Comparison of ENCODE assay signal across 14 cellular contexts in the genomic region with DNA sequence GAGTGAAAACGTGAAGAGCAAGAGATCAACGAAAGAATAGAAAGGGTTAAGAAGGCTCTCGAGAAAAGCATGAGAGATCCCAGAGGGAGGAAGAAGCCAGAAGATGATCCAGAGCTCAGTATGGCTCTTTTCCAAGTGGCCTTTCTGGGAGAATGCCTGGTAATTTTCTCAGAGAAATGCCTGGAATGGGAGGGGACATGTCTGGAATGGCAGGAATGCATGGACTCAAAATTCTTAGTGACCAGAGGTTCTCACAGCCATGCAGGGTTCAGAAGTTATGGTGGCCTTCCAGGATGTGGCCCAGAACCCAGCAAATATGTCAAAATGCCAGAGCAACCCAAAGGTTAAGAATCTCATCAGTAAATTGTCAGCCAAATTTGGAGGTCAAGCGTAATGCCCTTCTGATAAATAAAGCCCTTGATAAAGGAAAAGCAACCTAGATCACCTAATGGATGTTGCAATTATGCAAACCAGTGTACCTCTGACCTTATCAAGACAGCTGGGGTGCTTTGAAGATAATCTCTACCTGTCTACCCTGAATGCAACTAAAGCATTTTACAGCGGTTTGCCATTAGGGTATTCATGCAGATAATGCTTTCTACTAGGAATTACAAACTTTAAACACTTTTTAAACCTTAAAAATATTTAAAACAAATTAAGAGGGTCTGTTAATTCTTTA. TPM values are rescaled to one million over a fixed set of nuclear protein-coding genes. Genes with fewer than 3 reads are reported as not detected.
DNase-seq lines count a peak whose midpoint lies in the region; TF ChIP-seq lines count a peak whose summit lies in the region.
"Had no signal": no experiment of that assay in that cellular context is flagged by ENCODE, and none has a peak within 500 bp of the region (broad histone marks: within the 10 kb centered on the region; RNA-seq: fewer than 3 reads in every experiment).

No MANE protein-coding gene starts in this region.

- H4K20me1 ChIP-seq in GM23248 (ENCODE audit: insufficient read depth) (no peaks in the 10 kb centered on the region), fibroblast of lung (ENCODE audit: control insufficient read depth, extremely low read depth, insufficient read depth, low read length) (no peaks in the 10 kb centered on the region)

- no peaks in the 10 kb centered on the region for H3K36me3 Mint-ChIP-seq in activated CD4-positive, alpha-beta memory T cell treated with anti-CD3 and anti-CD28 coated beads, Interleukin-2, amount 10 ng/mL, durations not matched to agents 7 days and 5 days (ENCODE audit: low read depth)
- H3K36me3 Mint-ChIP-seq in endothelial cell (ENCODE audit: low read depth, unreplicated experiment): no peaks in the 10 kb centered on the region

- TF ChIP-seq CTCF in RWPE1 (conservative IDR thresholded peaks at IDR 0.05; ENCODE audit: low read depth) (no peak), fibroblast of lung (conservative IDR thresholded peaks at IDR 0.05 in 1 of 2, IDR thresholded peaks at IDR 0.05 in 1 of 2; ENCODE audit: low read depth in 1 of 2, low read length in 2 of 2) (no peak), endothelial cell (IDR thresholded peaks at IDR 0.05; ENCODE audit: unreplicated experiment) (no peak)

- in situ Hi-C loops in GM23248 (cut with MboI): no loop called here

- H3K4me1 Mint-ChIP-seq in activated CD4-positive, alpha-beta memory T cell treated with anti-CD3 and anti-CD28 coated beads, Interleukin-2, amount 10 ng/mL, durations not matched to agents 7 days and 5 days: no peaks in the 10 kb centered on the region
- H3K4me1 Mint-ChIP-seq in endothelial cell (ENCODE audit: unreplicated experiment): no peaks in the 10 kb centered on the region
- H3K4me1 Mint-ChIP-seq: activated CD8-positive, alpha-beta memory T cell treated with anti-CD3 and anti-CD28 coated beads, Interleukin-2, amount 10 ng/mL, durations not matched to agents 7 days and 5 days had no signal

- peak overlapping the region; percentile 74 for H3K4me2 ChIP-seq in GM23248 (ENCODE audit: unreplicated experiment)
- no peak overlapping the region for H3K4me2 ChIP-seq in fibroblast of lung (ENCODE audit: extremely low read depth, insufficient read depth, low read length)
- no peak overlapping the region for H3K4me2 ChIP-seq in trophoblast cell (ENCODE audit: low read length)

- H3K27me3 ChIP-seq in GM23248 (replicated peaks; ENCODE audit: insufficient read depth) (no peaks in the 10 kb centered on the region), fibroblast of lung (ENCODE audit: control insufficient read depth, insufficient read depth, low read length) (no peaks in the 10 kb centered on the region), trophoblast cell (ENCODE audit: insufficient read depth, low read length) (no peaks in the 10 kb centered on the region)

- peaks cover 21% of the 10 kb centered on the region for H3K4me1 ChIP-seq in GM23248 (ENCODE audit: insufficient read depth)
- H3K4me1 ChIP-seq in fibroblast of lung (ENCODE audit: control insufficient read depth, extremely low read depth, insufficient read depth, low read length): peaks cover 5% of the 10 kb centered on the region
- H3K4me1 ChIP-seq in trophoblast cell (ENCODE audit: control insufficient read depth in 1 of 2, insufficient read depth in 2 of 2, low read length in 2 of 2): peaks cover 3 to 5% of the 10 kb centered on the region in 2 experiments

- no peak overlapping the region for H4K12ac ChIP-seq in trophoblast cell (ENCODE audit: low read depth, low read length)

- no peak overlapping the region for H3K23ac ChIP-seq in trophoblast cell (ENCODE audit: low read length)

- no peak overlapping the region for H2BK120ac ChIP-seq in trophoblast cell (ENCODE audit: insufficient read depth, low read length, poor library complexity)

- peaks cover 4% of the 10 kb centered on the region for H3K79me1 ChIP-seq in trophoblast cell (ENCODE audit: low read length)

- WGBS in GM23248 (ENCODE audit: low coverage in 1 of 2, low lambda C conversion rate in 2 of 2, missing lambda C conversion rate in 2 of 2), 2 experiments: 43 to 46% methylated on average over 5 of the region's 5 CpGs
- 100% methylated on average over 1 of the region's 5 CpGs for WGBS in trophoblast cell (ENCODE audit: extremely low coverage, insufficient coverage, insufficient read length)

- H3F3A ChIP-seq in GM23248 (ENCODE audit: insufficient read depth): peaks cover 15% of the 10 kb centered on the region

- CTCF ChIA-PET in RWPE1 (lab: Yijun Ruan, JAX): no interaction called here
- CTCF ChIA-PET in activated CD4-positive, alpha-beta memory T cell treated with anti-CD3 and anti-CD28 coated beads, Interleukin-2, amount 10 ng/mL, durations not matched to agents 7 days and 5 days (lab: Charles Lee): no interaction called here

- H3K14ac ChIP-seq in trophoblast cell (ENCODE audit: low read length): no peak overlapping the region

- H3K36me3 ChIP-seq in GM23248 (ENCODE audit: low read depth): no peaks in the 10 kb centered on the region
- H3K36me3 ChIP-seq in fibroblast of lung (ENCODE audit: control insufficient read depth, insufficient read depth, low read length): no peaks in the 10 kb centered on the region
- H3K36me3 ChIP-seq in trophoblast cell (ENCODE audit: control insufficient read depth in 1 of 2, insufficient read depth in 2 of 2, low read length in 2 of 2): no peaks in the 10 kb centered on the region

- H3K9me3 ChIP-seq in GM23248 (ENCODE audit: low read depth) (no peaks in the 10 kb centered on the region), fibroblast of lung (ENCODE audit: control insufficient read depth, insufficient read depth, low read depth, low read length) (no peaks in the 10 kb centered on the region), trophoblast cell (ENCODE audit: insufficient read depth, low read depth, low read length) (no peaks in the 10 kb centered on the region)

- H2AFZ ChIP-seq in GM23248 (peak overlapping the region; percentile 36), fibroblast of lung (ENCODE audit: low read length) (no peak overlapping the region), trophoblast cell (ENCODE audit: insufficient read depth, low read length, poor library complexity) (no peak overlapping the region)

- H3K4ac ChIP-seq in trophoblast cell (ENCODE audit: low read depth, low read length): no peak overlapping the region

- no peak overlapping the region for H2BK5ac ChIP-seq in trophoblast cell (ENCODE audit: low read depth, low read length, poor library complexity)

- no peak overlapping the region for H4K8ac ChIP-seq in trophoblast cell (ENCODE audit: low read depth, low read length)

- peak overlapping the region; percentile 36 for H3K4me3 ChIP-seq in GM23248
- H3K4me3 ChIP-seq in fibroblast of lung (replicated peaks in 1 of 4; ENCODE audit: control extremely low read depth in 1 of 4, insufficient read depth in 1 of 4, low read depth in 3 of 4, low read length in 4 of 4): no peak overlapping the region
- no peak overlapping the region for H3K4me3 ChIP-seq in trophoblast cell (ENCODE audit: low read depth, low read length)
- H3K4me3 ChIP-seq: SK-N-MC had no signal

- H4K91ac ChIP-seq in trophoblast cell (ENCODE audit: low read depth, low read length): no peak overlapping the region

- DNase-seq in GM23248 (peak; percentile 77), RWPE1 (ENCODE audit: low spot score) (peak; percentile 25), fibroblast of lung (ENCODE audit: low read depth in 2 of 2) (peak; percentile 31 to 90), trophoblast cell (peak; percentile 8 to 68), endothelial cell (ENCODE audit: low spot score) (no peak), midbrain (lab: John Stamatoyannopoulos, UW) (no peak)
- no peak for DNase-seq in activated CD4-positive, alpha-beta memory T cell treated with anti-CD3 and anti-CD28 coated beads, Interleukin-2, amount 10 ng/mL, durations not matched to agents 7 days and 5 days
- DNase-seq in activated T-cell treated with anti-CD3 and anti-CD28 coated beads, Interleukin-2, amount 50 U/mL, for 48 hours: no peak
- DNase-seq: activated CD8-positive, alpha-beta memory T cell treated with anti-CD3 and anti-CD28 coated beads, Interleukin-2, amount 10 ng/mL, durations not matched to agents 7 days and 5 days; occipital lobe; stimulated activated CD4-positive, alpha-beta T cell treated with anti-CD3 and anti-CD28 coated beads, Interleukin-4, amount 100 ng/mL, for 1 hour had no signal

- H3K9ac ChIP-seq in GM23248 (no peak overlapping the region), fibroblast of lung (ENCODE audit: insufficient read depth, low read length) (no peak overlapping the region), trophoblast cell (ENCODE audit: low read length) (no peak overlapping the region)

- no peak overlapping the region for H3K4me3 Mint-ChIP-seq in activated CD4-positive, alpha-beta memory T cell treated with anti-CD3 and anti-CD28 coated beads, Interleukin-2, amount 10 ng/mL, durations not matched to agents 7 days and 5 days
- no peak overlapping the region for H3K4me3 Mint-ChIP-seq in endothelial cell (ENCODE audit: unreplicated experiment)
- H3K4me3 Mint-ChIP-seq: activated CD8-positive, alpha-beta memory T cell treated with anti-CD3 and anti-CD28 coated beads, Interleukin-2, amount 10 ng/mL, durations not matched to agents 7 days and 5 days had no signal

- no peak overlapping the region for H2BK12ac ChIP-seq in trophoblast cell (ENCODE audit: low read length)

- H3K9me3 Mint-ChIP-seq in activated CD4-positive, alpha-beta memory T cell treated with anti-CD3 and anti-CD28 coated beads, Interleukin-2, amount 10 ng/mL, durations not matched to agents 7 days and 5 days: no peaks in the 10 kb centered on the region
- H3K9me3 Mint-ChIP-seq in endothelial cell (ENCODE audit: unreplicated experiment): no peaks in the 10 kb centered on the region

- H3K27ac ChIP-seq in GM23248 (peak overlapping the region; percentile 70), RWPE1 (no peak overlapping the region), fibroblast of lung (ENCODE audit: insufficient read depth, low read length) (peak overlapping the region; percentile 28), trophoblast cell (ENCODE audit: low read depth, low read length) (peak overlapping the region; percentile 67)
- H3K27ac ChIP-seq: SK-N-MC had no signal

- peaks cover 32% of the 10 kb centered on the region for H3K27me3 Mint-ChIP-seq in activated CD4-positive, alpha-beta memory T cell treated with anti-CD3 and anti-CD28 coated beads, Interleukin-2, amount 10 ng/mL, durations not matched to agents 7 days and 5 days
- H3K27me3 Mint-ChIP-seq in endothelial cell (ENCODE audit: unreplicated experiment): peaks cover 2% of the 10 kb centered on the region

- no peak overlapping the region for H2AK5ac ChIP-seq in trophoblast cell (ENCODE audit: low read length)

- H3K9me2 ChIP-seq in GM23248 (ENCODE audit: insufficient read depth): no peaks in the 10 kb centered on the region

- H3K79me2 ChIP-seq in GM23248 (ENCODE audit: insufficient read depth) (no peaks in the 10 kb centered on the region), fibroblast of lung (ENCODE audit: control insufficient read depth, insufficient read depth, low read length) (no peaks in the 10 kb centered on the region), trophoblast cell (ENCODE audit: control insufficient read depth, insufficient read depth, low read length, poor library complexity) (no peaks in the 10 kb centered on the region)

- H3K18ac ChIP-seq in trophoblast cell (ENCODE audit: low read length): no peak overlapping the region

- no peak overlapping the region for H3K27ac Mint-ChIP-seq in activated CD4-positive, alpha-beta memory T cell treated with anti-CD3 and anti-CD28 coated beads, Interleukin-2, amount 10 ng/mL, durations not matched to agents 7 days and 5 days
- H3K27ac Mint-ChIP-seq in endothelial cell (ENCODE audit: unreplicated experiment): no peak overlapping the region
- H3K27ac Mint-ChIP-seq: activated CD8-positive, alpha-beta memory T cell treated with anti-CD3 and anti-CD28 coated beads, Interleukin-2, amount 10 ng/mL, durations not matched to agents 7 days and 5 days had no signal

- POLR2A ChIA-PET in RWPE1 (lab: Yijun Ruan, JAX; ENCODE audit: low non-redundant PET): no interaction called here
- POLR2A ChIA-PET in activated CD4-positive, alpha-beta memory T cell treated with anti-CD3 and anti-CD28 coated beads, Interleukin-2, amount 10 ng/mL, durations not matched to agents 7 days and 5 days (lab: Charles Lee): interaction anchor here (0.6 kb wide), 1 partner anchor 319 kb away, joined by 3 read pairs; no protein-coding TSS in a partner anchor

RNA-seq across cellular contexts. Expression of a gene that starts 53.1 kb away (rescaled TPM):
- total RNA-seq in GM23248 (2014; rRNA removed; shearing (Covaris generic)): not detected in 2 replicates
- polyA plus RNA-seq in GM23248 (2016; fragmentation: Nextera tagmentation; extraction: Ambion mirVana): not detected in 2 replicates
- not detected in 2 replicates for total RNA-seq in fibroblast of lung
- 0.03 TPM in 1 of 2 replicates, not detected in the other for polyA plus RNA-seq in fibroblast of lung
- not detected in 2 replicates for polyA plus RNA-seq in fibroblast of lung (2012)
- polyA minus RNA-seq in fibroblast of lung (ENCODE audit: low replicate concordance): not detected in 2 replicates
- not detected in 2 replicates for polyA plus RNA-seq in trophoblast cell (2013)
- total RNA-seq in activated CD4-positive, alpha-beta memory T cell treated with anti-CD3 and anti-CD28 coated beads, Interleukin-2, amount 10 ng/mL, durations not matched to agents 7 days and 5 days: not detected
- total RNA-seq in endothelial cell (ENCODE audit: unreplicated experiment): 0.28 TPM
- total RNA-seq: activated CD8-positive, alpha-beta memory T cell treated with anti-CD3 and anti-CD28 coated beads, Interleukin-2, amount 10 ng/mL, durations not matched to agents 7 days and 5 days; cardiac septum; occipital lobe; subcutaneous adipose tissue had no signal

RNA-seq across cellular contexts. Expression of a gene that starts 56.7 kb away (rescaled TPM):
- total RNA-seq in GM23248 (2014; rRNA removed; shearing (Covaris generic)): 5.4 and 6.4 TPM in 2 replicates
- polyA plus RNA-seq in GM23248 (2016; fragmentation: Nextera tagmentation; extraction: Ambion mirVana) (0.70 and 1.0 TPM in 2 replicates), fibroblast of lung (13.7 and 17.5 TPM in 2 replicates)
- total RNA-seq in fibroblast of lung (18.5 and 27.2 TPM in 2 replicates), endothelial cell (ENCODE audit: unreplicated experiment) (18.8 TPM)
- polyA plus RNA-seq in fibroblast of lung (2012): 8.4 and 10.8 TPM in 2 replicates
- 3.2 and 4.1 TPM in 2 replicates for polyA minus RNA-seq in fibroblast of lung (ENCODE audit: low replicate concordance)
- polyA plus RNA-seq in trophoblast cell (2013): 6.6 and 6.9 TPM in 2 replicates
- 10 to 100 TPM; 22.6 to 23.6 TPM for total RNA-seq in activated CD4-positive, alpha-beta memory T cell treated with anti-CD3 and anti-CD28 coated beads, Interleukin-2, amount 10 ng/mL, durations not matched to agents 7 days and 5 days

Comparison
In these comparisons a context has a peak if more than half of its experiments do, and no peak if none do; other contexts are left out.
1. DNase-seq: peak in GM23248 (single experiment), RWPE1 (single experiment), fibroblast of lung (2 of 2) and trophoblast cell (2 of 2); none in activated CD4-positive, alpha-beta memory T cell treated with anti-CD3 and anti-CD28 coated beads, Interleukin-2, amount 10 ng/mL, durations not matched to agents 7 days and 5 days (single experiment), endothelial cell (single experiment), activated T-cell treated with anti-CD3 and anti-CD28 coated beads, Interleukin-2, amount 50 U/mL, for 48 hours (0 of 2) and midbrain (single experiment).